In the genomic region with DNA sequence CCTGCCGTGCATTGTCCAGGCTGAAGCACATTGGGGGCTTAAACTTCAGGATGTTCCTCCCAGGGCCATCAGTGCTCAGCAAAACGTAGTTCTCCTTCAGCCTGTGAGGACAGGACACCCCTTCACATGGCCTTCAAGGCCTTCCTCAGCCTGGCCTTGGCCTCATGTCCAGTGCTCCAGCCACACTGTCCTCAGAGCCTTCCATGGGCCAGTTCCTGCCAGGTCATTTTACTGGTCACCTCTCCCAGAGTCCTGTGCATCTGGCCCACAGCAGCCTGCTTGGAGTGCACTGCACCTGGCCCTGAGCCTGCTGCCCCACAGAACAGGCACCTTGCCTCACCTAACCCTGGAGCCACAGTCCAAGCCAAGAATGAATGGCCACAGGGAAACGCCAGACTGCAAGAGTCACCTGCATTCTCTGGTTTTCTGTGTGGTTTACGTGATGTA, we compare ENCODE assay signal across 1 cellular context.
TF ChIP-seq lines count a peak whose summit lies in the region.

No MANE protein-coding gene starts in this region.

TF ChIP-seq in GM23338, 12 proteins besides CTCF, POLR2A, EP300 and RAD21 (continued from another document):
- TF ChIP-seq, protein P1, sequence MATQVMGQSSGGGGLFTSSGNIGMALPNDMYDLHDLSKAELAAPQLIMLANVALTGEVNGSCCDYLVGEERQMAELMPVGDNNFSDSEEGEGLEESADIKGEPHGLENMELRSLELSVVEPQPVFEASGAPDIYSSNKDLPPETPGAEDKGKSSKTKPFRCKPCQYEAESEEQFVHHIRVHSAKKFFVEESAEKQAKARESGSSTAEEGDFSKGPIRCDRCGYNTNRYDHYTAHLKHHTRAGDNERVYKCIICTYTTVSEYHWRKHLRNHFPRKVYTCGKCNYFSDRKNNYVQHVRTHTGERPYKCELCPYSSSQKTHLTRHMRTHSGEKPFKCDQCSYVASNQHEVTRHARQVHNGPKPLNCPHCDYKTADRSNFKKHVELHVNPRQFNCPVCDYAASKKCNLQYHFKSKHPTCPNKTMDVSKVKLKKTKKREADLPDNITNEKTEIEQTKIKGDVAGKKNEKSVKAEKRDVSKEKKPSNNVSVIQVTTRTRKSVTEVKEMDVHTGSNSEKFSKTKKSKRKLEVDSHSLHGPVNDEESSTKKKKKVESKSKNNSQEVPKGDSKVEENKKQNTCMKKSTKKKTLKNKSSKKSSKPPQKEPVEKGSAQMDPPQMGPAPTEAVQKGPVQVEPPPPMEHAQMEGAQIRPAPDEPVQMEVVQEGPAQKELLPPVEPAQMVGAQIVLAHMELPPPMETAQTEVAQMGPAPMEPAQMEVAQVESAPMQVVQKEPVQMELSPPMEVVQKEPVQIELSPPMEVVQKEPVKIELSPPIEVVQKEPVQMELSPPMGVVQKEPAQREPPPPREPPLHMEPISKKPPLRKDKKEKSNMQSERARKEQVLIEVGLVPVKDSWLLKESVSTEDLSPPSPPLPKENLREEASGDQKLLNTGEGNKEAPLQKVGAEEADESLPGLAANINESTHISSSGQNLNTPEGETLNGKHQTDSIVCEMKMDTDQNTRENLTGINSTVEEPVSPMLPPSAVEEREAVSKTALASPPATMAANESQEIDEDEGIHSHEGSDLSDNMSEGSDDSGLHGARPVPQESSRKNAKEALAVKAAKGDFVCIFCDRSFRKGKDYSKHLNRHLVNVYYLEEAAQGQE (IDR thresholded peaks at IDR 0.05; ENCODE audit: unreplicated experiment): no peak
- no peak for TF ChIP-seq ZNF114 (CRISPR knock-in tag; IDR thresholded peaks at IDR 0.05)
